In genomic region chr10:90138844-90139243, GRCh38 we compare ENCODE assay signal across 12 cellular contexts.
A peak's percentile ranks its signal among the peaks of the same experiment; 100 is the strongest.
DNase-seq lines count a peak whose midpoint lies in the region; ATAC-seq, FAIRE-seq and TF ChIP-seq lines count a peak whose summit lies in the region.
"Had no signal": no experiment of that assay in that cellular context is flagged by ENCODE, and none has a peak within 500 bp of the region (broad histone marks: within the 10 kb centered on the region; RNA-seq: fewer than 3 reads in every experiment).

No MANE protein-coding gene starts in this region.

- peaks cover 2% of the 10 kb centered on the region for H3K27me3 Mint-ChIP-seq in activated B cell treated with CpG ODN at 0.5 μM for 24 hours
- H3K27me3 Mint-ChIP-seq: stimulated activated naive CD8-positive, alpha-beta T cell treated with anti-CD3 and anti-CD28 coated beads, Interleukin-15, Interleukin-2, amounts not matched to agents 100 ng/mL and 50 ng/mL, for 24 hours had no signal

- TF ChIP-seq CTCF in DOHH2 (IDR thresholded peaks at IDR 0.05; ENCODE audit: low read depth, low read length, poor library complexity, severe bottlenecking), result peak; percentile 60
- no peak for TF ChIP-seq CTCF in HEK293 (tag by site-specific recombination; IDR thresholded peaks at IDR 0.05)
- no peak for TF ChIP-seq CTCF in activated B cell treated with CpG ODN at 0.5 μM for 24 hours (IDR thresholded peaks at IDR 0.05)
- peak; percentile 41 to 43 (median 41) for TF ChIP-seq CTCF in keratinocyte (optimal IDR thresholded peaks at IDR 0.05 in 1 of 3, IDR thresholded peaks at IDR 0.05 in 1 of 3, conservative IDR thresholded peaks at IDR 0.05 in 1 of 3; ENCODE audit: extremely low read depth in 1 of 3, insufficient read depth in 2 of 3, low read length in 3 of 3)
- no peak for TF ChIP-seq CTCF in smooth muscle cell (IDR thresholded peaks at IDR 0.05; ENCODE audit: borderline replicate concordance, insufficient read depth, poor library complexity, severe bottlenecking)

- peaks cover 15% of the 10 kb centered on the region for H3K36me3 Mint-ChIP-seq in activated B cell treated with CpG ODN at 0.5 μM for 24 hours (ENCODE audit: low read depth)

- peak; percentile 42 for ATAC-seq in activated B cell treated with CpG ODN at 0.5 μM for 24 hours (ENCODE audit: low read depth)
- ATAC-seq in HG03439 (IDR thresholded peaks at IDR 0.05; ENCODE audit: unreplicated experiment), result no peak
- ATAC-seq: left lobe of liver had no signal

- H3K4me2 ChIP-seq in DOHH2 (ENCODE audit: low read length) (no peak overlapping the region), keratinocyte (ENCODE audit: control insufficient read depth, extremely low read depth, insufficient read depth, low read depth, low read length) (no peak overlapping the region), smooth muscle cell (no peak overlapping the region)

- dilution Hi-C loops in keratinocyte (cut with MboI; ENCODE audit: extremely low pct_ligation_motif_present, low sequenced_read_pairs), result no loop called here

- no peak overlapping the region for H2AFZ ChIP-seq in keratinocyte (ENCODE audit: control insufficient read depth, low read length)
- no peak overlapping the region for H2AFZ ChIP-seq in smooth muscle cell (ENCODE audit: low read depth)

- 84% methylated on average over 4 of the region's 4 CpGs for WGBS in smooth muscle cell (ENCODE audit: low lambda C conversion rate)

- no peaks in the 10 kb centered on the region for H3K9me2 ChIP-seq in DOHH2 (replicated peaks; ENCODE audit: control insufficient read depth, low read length)

- CTCF ChIA-PET in HEK293 (lab: Yijun Ruan, JAX) (no interaction called here), activated B cell treated with CpG ODN at 0.5 μM for 24 hours (lab: Charles Lee) (no interaction called here)

- H4K20me1 ChIP-seq in DOHH2 (ENCODE audit: control insufficient read depth, insufficient read depth, low read depth, low read length) (no peaks in the 10 kb centered on the region), keratinocyte (ENCODE audit: control insufficient read depth, extremely low read depth, insufficient read depth, low read length) (no peaks in the 10 kb centered on the region), smooth muscle cell (ENCODE audit: low read depth) (no peaks in the 10 kb centered on the region)

- H3K9me3 ChIP-seq in DOHH2 (ENCODE audit: control insufficient read depth, insufficient read depth, low read length) (peaks cover 18% of the 10 kb centered on the region), HEK293 (ENCODE audit: control insufficient read depth, insufficient read depth, low read depth, low read length) (no peaks in the 10 kb centered on the region), keratinocyte (ENCODE audit: control insufficient read depth, low read depth, low read length) (peaks cover 9% of the 10 kb centered on the region), smooth muscle cell (replicated peaks; ENCODE audit: low read depth) (peaks cover 17% of the 10 kb centered on the region)

- no peak overlapping the region for H3K27ac ChIP-seq in DOHH2 (ENCODE audit: low read depth, low read length)
- no peak overlapping the region for H3K27ac ChIP-seq in HEK293 (ENCODE audit: extremely low read depth, low read depth, low read length)
- H3K27ac ChIP-seq in keratinocyte (ENCODE audit: control insufficient read depth, insufficient read depth, low read length), result no peak overlapping the region
- no peak overlapping the region for H3K27ac ChIP-seq in smooth muscle cell (ENCODE audit: low read depth)
- H3K27ac ChIP-seq: skin epidermis had no signal

- intact Hi-C loops in activated B cell treated with CpG ODN at 0.5 μM for 24 hours (cut with micrococcal nuclease), result loop anchor here (1.0 kb wide), 2 partner anchors 184 to 346 kb away; no protein-coding TSS in a partner anchor

- H3K4me1 Mint-ChIP-seq in activated B cell treated with CpG ODN at 0.5 μM for 24 hours, result no peaks in the 10 kb centered on the region

- H3K4me3 ChIP-seq in DOHH2 (ENCODE audit: low read length) (no peak overlapping the region), HEK293 (ENCODE audit: low read depth, low read length) (no peak overlapping the region), keratinocyte (ENCODE audit: control insufficient read depth in 2 of 3, extremely low read depth in 1 of 3, insufficient read depth in 2 of 3, low read depth in 1 of 3, low read length in 3 of 3) (no peak overlapping the region), smooth muscle cell (no peak overlapping the region)
- H3K4me3 ChIP-seq: skin epidermis had no signal

- H3K27ac Mint-ChIP-seq in activated B cell treated with CpG ODN at 0.5 μM for 24 hours, result no peak overlapping the region
- H3K27ac Mint-ChIP-seq: dendritic cell treated with granulocyte-macrophage colony-stimulating factor and Interleukin-4, amounts not matched to agents 40 ng/mL and 50 ng/mL, for 4 days; stimulated activated naive CD8-positive, alpha-beta T cell treated with anti-CD3 and anti-CD28 coated beads, Interleukin-15, Interleukin-2, amounts not matched to agents 100 ng/mL and 50 ng/mL, for 24 hours had no signal

- H3K79me2 ChIP-seq in DOHH2 (ENCODE audit: control insufficient read depth, low read length), result no peaks in the 10 kb centered on the region
- no peaks in the 10 kb centered on the region for H3K79me2 ChIP-seq in keratinocyte (ENCODE audit: control insufficient read depth, insufficient read depth, low read length)
- no peaks in the 10 kb centered on the region for H3K79me2 ChIP-seq in smooth muscle cell (ENCODE audit: low read depth)

- no peaks in the 10 kb centered on the region for H3K36me3 ChIP-seq in DOHH2 (ENCODE audit: control insufficient read depth, low read length)
- H3K36me3 ChIP-seq in HEK293 (ENCODE audit: control insufficient read depth in 2 of 2, insufficient read depth in 1 of 2, low read length in 2 of 2), result no peaks in the 10 kb centered on the region
- H3K36me3 ChIP-seq in keratinocyte (ENCODE audit: control insufficient read depth in 2 of 2, extremely low read depth in 1 of 2, insufficient read depth in 2 of 2, low read length in 2 of 2), result no peaks in the 10 kb centered on the region
- H3K36me3 ChIP-seq in smooth muscle cell (ENCODE audit: low read depth), result no peaks in the 10 kb centered on the region

- FAIRE-seq in keratinocyte (lab: Jason Lieb, UNC), result peak; percentile 29

- H3K27me3 ChIP-seq in DOHH2 (ENCODE audit: control insufficient read depth, low read length) (no peaks in the 10 kb centered on the region; the same call in 1 of the 2 replicates), keratinocyte (ENCODE audit: control insufficient read depth, extremely low read depth, insufficient read depth, low read length) (no peaks in the 10 kb centered on the region), smooth muscle cell (ENCODE audit: low read depth) (no peaks in the 10 kb centered on the region)

- H3K9me1 ChIP-seq in keratinocyte (ENCODE audit: control insufficient read depth, extremely low read depth, insufficient read depth, low read length), result no peaks in the 10 kb centered on the region

- H3K4me1 ChIP-seq in DOHH2 (ENCODE audit: control insufficient read depth, low read length) (no peaks in the 10 kb centered on the region), HEK293 (ENCODE audit: control insufficient read depth, insufficient read depth, low read length) (no peaks in the 10 kb centered on the region), keratinocyte (ENCODE audit: control insufficient read depth, extremely low read depth, insufficient read depth, low read length) (no peaks in the 10 kb centered on the region), smooth muscle cell (ENCODE audit: low read depth) (no peaks in the 10 kb centered on the region)

- H3K9ac ChIP-seq in keratinocyte (ENCODE audit: control insufficient read depth, extremely low read depth, insufficient read depth, low read length) (no peak overlapping the region), smooth muscle cell (ENCODE audit: low read depth) (no peak overlapping the region)

- peaks cover 30% of the 10 kb centered on the region for H3K9me3 Mint-ChIP-seq in activated B cell treated with CpG ODN at 0.5 μM for 24 hours

- H3F3A ChIP-seq in DOHH2 (ENCODE audit: control insufficient read depth, insufficient read depth) (no peaks in the 10 kb centered on the region), smooth muscle cell (ENCODE audit: low read depth) (no peaks in the 10 kb centered on the region)

- POLR2A ChIA-PET in HEK293 (lab: Yijun Ruan, JAX), result no interaction called here
- POLR2A ChIA-PET in activated B cell treated with CpG ODN at 0.5 μM for 24 hours (lab: Charles Lee), result no interaction called here

- no peak overlapping the region for H3K4me3 Mint-ChIP-seq in activated B cell treated with CpG ODN at 0.5 μM for 24 hours
- H3K4me3 Mint-ChIP-seq: dendritic cell treated with granulocyte-macrophage colony-stimulating factor and Interleukin-4, amounts not matched to agents 40 ng/mL and 50 ng/mL, for 4 days; stimulated activated naive CD8-positive, alpha-beta T cell treated with anti-CD3 and anti-CD28 coated beads, Interleukin-15, Interleukin-2, amounts not matched to agents 100 ng/mL and 50 ng/mL, for 24 hours had no signal

- DNase-seq in activated B cell treated with CpG ODN at 0.5 μM for 24 hours (no peak), keratinocyte (ENCODE audit: low read depth, low spot score) (no peak), foreskin melanocyte (no peak), SKM-1 treated with dmso at 0.1 percent for 144 hours (lab: John Stamatoyannopoulos, UW; ENCODE audit: unreplicated experiment) (no peak), smooth muscle cell (lab: John Stamatoyannopoulos, UW; ENCODE audit: unreplicated experiment) (no peak)

TF ChIP-seq in HEK293, 187 proteins besides CTCF, POLR2A, EP300 and RAD21 (continues in another document):
- TF ChIP-seq ZNF18 (tag by site-specific recombination; IDR thresholded peaks at IDR 0.05) (no peak), ZNF654 (tag by site-specific recombination; IDR thresholded peaks at IDR 0.05; ENCODE audit: low read depth) (peak; percentile 16; the same call in 1 of the 2 replicates)

Comparison
In these comparisons a context has a peak if more than half of its experiments do, and no peak if none do; other contexts are left out.
1. CTCF ChIP-seq: peak in DOHH2 (single experiment) and keratinocyte (3 of 3); none in HEK293 (single experiment), activated B cell treated with CpG ODN at 0.5 μM for 24 hours (single experiment) and smooth muscle cell (single experiment).